ENCODE assay signal across 9 cellular contexts in the genomic region with DNA sequence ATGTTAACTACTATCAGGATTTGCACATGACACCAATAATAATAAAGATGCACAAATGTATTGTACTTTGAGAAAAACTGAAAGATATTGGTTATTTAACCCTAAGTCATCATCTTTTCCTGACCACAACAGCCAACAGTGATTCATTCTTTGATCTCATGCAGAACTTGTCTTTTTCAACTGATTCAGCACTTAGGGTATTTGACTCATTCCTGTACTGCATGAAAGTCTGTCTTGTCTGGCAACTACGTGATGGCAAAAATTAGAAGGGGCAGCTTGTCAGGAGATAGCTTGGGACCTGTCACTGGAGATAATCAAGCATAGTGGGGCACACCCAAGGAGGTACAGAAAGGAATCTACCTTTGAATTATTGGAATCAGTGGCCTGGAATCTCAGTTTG.
DNase-seq lines count a peak whose midpoint lies in the region; ATAC-seq, FAIRE-seq and TF ChIP-seq lines count a peak whose summit lies in the region.
"Had no signal": no experiment of that assay in that cellular context is flagged by ENCODE, and none has a peak within 500 bp of the region (broad histone marks: within the 10 kb centered on the region; RNA-seq: fewer than 3 reads in every experiment).

No MANE protein-coding gene starts in this region.

- ATAC-seq in GM21381 (IDR thresholded peaks at IDR 0.05; ENCODE audit: unreplicated experiment) (peak; percentile 92), pancreas (no peak)

- no peaks in the 10 kb centered on the region for H3K36me3 ChIP-seq in pancreas

- no peaks in the 10 kb centered on the region for H3K9me3 ChIP-seq in pancreas

- WGBS in pancreas, 2 donors, result 83 to 91% methylated on average over 1 of the region's 1 CpG

- no peak for TF ChIP-seq CTCF in epithelial cell of esophagus (IDR thresholded peaks at IDR 0.05; ENCODE audit: insufficient read depth, low read depth, low read length, missing control alignments)
- TF ChIP-seq CTCF in pancreas (IDR thresholded peaks at IDR 0.05), result no peak

- H3K27ac ChIP-seq in pancreas, result no peak overlapping the region

- H3K27me3 ChIP-seq in pancreas, result no peaks in the 10 kb centered on the region

- H3K4me3 ChIP-seq in epithelial cell of esophagus (ENCODE audit: low read length) (no peak overlapping the region), pancreas (no peak overlapping the region)

- DNase-seq in EL (peak; percentile 85), HTR-8/SVneo (ENCODE audit: insufficient read length, low spot score) (peak; percentile 48), epithelial cell of esophagus (ENCODE audit: low read depth) (peak; percentile 92), pancreas (no peak), COR-L47 (lab: John Stamatoyannopoulos, UW) (no peak), T1000 (lab: John Stamatoyannopoulos, UW) (no peak), NCI-H2196 treated with DMSO at 0.1 percent for 48 hours (lab: John Stamatoyannopoulos, UW; ENCODE audit: unreplicated experiment) (no peak)

- intact Hi-C loops in pancreas (cut with DNase I), result no loop called here

- FAIRE-seq in HTR-8/SVneo (lab: Jason Lieb, UNC) (no peak), pancreas (lab: Jason Lieb, UNC) (no peak)
- FAIRE-seq: endometrium had no signal

- no peaks in the 10 kb centered on the region for H3K4me1 ChIP-seq in pancreas

Comparison
In these comparisons a context has a peak if more than half of its experiments do, and no peak if none do; other contexts are left out.
1. DNase-seq: peak in EL (single experiment), HTR-8/SVneo (single experiment) and epithelial cell of esophagus (single experiment); none in pancreas (0 of 6), COR-L47 (single experiment), T1000 (single experiment) and NCI-H2196 treated with DMSO at 0.1 percent for 48 hours (single experiment).